ENCODE assay signal across 8 cellular contexts in genomic region chr11:119205080-119205479, GRCh38. TPM values are rescaled to one million over a fixed set of nuclear protein-coding genes. Genes with fewer than 3 reads are reported as not detected.
DNase-seq lines count a peak whose midpoint lies in the region; ATAC-seq and TF ChIP-seq lines count a peak whose summit lies in the region.

No MANE protein-coding gene starts in this region.

- H3F3A ChIP-seq in PC-9 (ENCODE audit: insufficient read depth, low read depth), result peaks cover 12% of the 10 kb centered on the region

- peak overlapping the region; percentile 57; the same call in 1 of the 2 replicates for H3K27ac ChIP-seq in PC-9

- TSS peak; percentile 70 for BruUV-seq in PC-9 (replicated peaks; lab: Mats Ljungman, UMichigan)

- H3K36me3 ChIP-seq in PC-9 (ENCODE audit: low read depth), result no peaks in the 10 kb centered on the region

- no peak for TF ChIP-seq POLR2A in GM18505 (IDR thresholded peaks at IDR 0.05; ENCODE audit: borderline replicate concordance, extremely low read depth, insufficient read depth, insufficient read length)

- intact Hi-C loops in PC-9 (cut with micrococcal nuclease; ENCODE audit: unreplicated experiment), result loop anchor here (5.0 kb wide), 3 partner anchors 77 to 267 kb away; partner anchors contain the start of gene MCAM

- H4K20me1 ChIP-seq in PC-9 (ENCODE audit: insufficient read depth), result peaks cover 4% of the 10 kb centered on the region; the same call in 1 of the 2 replicates

- in situ Hi-C loops in GM13977 (cut with MboI; ENCODE audit: low pct_unique_long_range_greater_than_20kb, low sequenced_read_pairs, unreplicated experiment), result no loop called here

- POLR2A ChIA-PET in PC-9 (lab: Charles Lee; ENCODE audit: unreplicated experiment), result interaction anchor here (0.6 kb wide), 1 partner anchor 109 kb away, joined by 4 read pairs; no protein-coding TSS in a partner anchor

- peak overlapping the region; percentile 90; the same call in 1 of the 2 replicates for H3K4me3 ChIP-seq in PC-9
- peak overlapping the region; percentile 94 for H3K4me3 ChIP-seq in fibroblast of mammary gland (ENCODE audit: control insufficient read depth, low read depth, low read length)
- H3K4me3 ChIP-seq in skeletal muscle cell (ENCODE audit: low read depth, low read length), result peak overlapping the region; percentile 90

- H3K27me3 ChIP-seq in PC-9 (ENCODE audit: insufficient read depth, low read depth), result no peaks in the 10 kb centered on the region

- TF ChIP-seq CTCF in GM13977 (IDR thresholded peaks at IDR 0.05; ENCODE audit: extremely low read depth, insufficient read depth, missing control alignments) (no peak), PC-9 (conservative IDR thresholded peaks at IDR 0.05) (no peak), fibroblast of mammary gland (conservative IDR thresholded peaks at IDR 0.05; ENCODE audit: control insufficient read depth, insufficient read depth, low read depth, low read length) (no peak)

- CTCF ChIA-PET in PC-9 (lab: Charles Lee), result interaction anchor here (0.7 kb wide), 1 partner anchor 164 kb away, joined by 3 read pairs; no protein-coding TSS in a partner anchor

- no peaks in the 10 kb centered on the region for H3K9me3 ChIP-seq in PC-9 (ENCODE audit: insufficient read depth, low read depth)

- peaks cover 37% of the 10 kb centered on the region for H3K79me2 ChIP-seq in PC-9 (ENCODE audit: low read depth)

- peaks cover 26% of the 10 kb centered on the region for H3K4me1 ChIP-seq in PC-9 (replicated peaks; ENCODE audit: insufficient read depth)

- ATAC-seq in GM18505 (IDR thresholded peaks at IDR 0.05; ENCODE audit: unreplicated experiment) (no peak), left lobe of liver (no peak)

- DNase-seq in GM13977 (ENCODE audit: low spot score) (peak; percentile 30), PC-9 (no peak), fibroblast of mammary gland (ENCODE audit: low read depth) (no peak), skeletal muscle cell (ENCODE audit: low read depth) (no peak), left lobe of liver (ENCODE audit: low spot score) (no peak), NCI-H446 treated with DMSO at 0.1 percent for 48 hours (lab: John Stamatoyannopoulos, UW) (no peak), kidney glomerular epithelial cell (lab: John Stamatoyannopoulos, UW) (no peak)

- H2AFZ ChIP-seq in PC-9, result peak overlapping the region; percentile 96; the same call in 1 of the 2 replicates

- H3K4me2 ChIP-seq in PC-9, result peak overlapping the region; percentile 80

- no peaks in the 10 kb centered on the region for H3K9me2 ChIP-seq in PC-9 (ENCODE audit: insufficient read depth)

RNA-seq across cellular contexts. Expression of gene CBL, which starts 1.1 kb away (rescaled TPM):
- total RNA-seq in PC-9 (2021) (26.3 and 32.9 TPM in 2 replicates), left lobe of liver (3.2 TPM)

RNA-seq across cellular contexts. Expression of gene NHERF4, which starts 19.8 kb away (rescaled TPM):
- total RNA-seq in PC-9 (2021) (0.73 TPM in 1 of 2 replicates, not detected in the other), left lobe of liver (0.25 TPM)

RNA-seq across cellular contexts. Expression of gene NLRX1, which starts 36.6 kb away (rescaled TPM):
- total RNA-seq in PC-9 (2021) (18.4 and 22.5 TPM in 2 replicates), left lobe of liver (13.1 TPM)

RNA-seq across cellular contexts. Expression of gene ABCG4, which starts 56.2 kb away (rescaled TPM):
- total RNA-seq in PC-9 (2021) (0.11 TPM in 1 of 2 replicates, not detected in the other), left lobe of liver (0.48 TPM)
